In genomic region chrX:51891821-51892551, GRCh38 we compare ENCODE assay signal across 8 cellular contexts. TPM values are rescaled to one million over a fixed set of nuclear protein-coding genes. Genes with fewer than 3 reads are reported as not detected.
DNase-seq lines count a peak whose midpoint lies in the region; ATAC-seq and TF ChIP-seq lines count a peak whose summit lies in the region.

No MANE protein-coding gene starts in this region.

- peak overlapping the region; percentile 47 for H3K27ac Mint-ChIP-seq in activated naive CD4-positive, alpha-beta T cell treated with anti-CD3 and anti-CD28 coated beads, Interleukin-2, amount 50 U/mL, for 24 hours

- H3K9ac ChIP-seq in NT2/D1 (ENCODE audit: insufficient read length, low read depth) (peak overlapping the region; percentile 79), fibroblast of lung (ENCODE audit: insufficient read depth, low read length) (no peak overlapping the region)

- no peaks in the 10 kb centered on the region for H3K36me3 Mint-ChIP-seq in activated naive CD4-positive, alpha-beta T cell treated with anti-CD3 and anti-CD28 coated beads, Interleukin-2, amount 50 U/mL, for 24 hours

- H4K20me1 ChIP-seq in fibroblast of lung (ENCODE audit: control insufficient read depth, extremely low read depth, insufficient read depth, low read length) = no peaks in the 10 kb centered on the region

- H3K4me3 ChIP-seq in NT2/D1 (ENCODE audit: insufficient read length, low read depth) (peak overlapping the region; percentile 32), fibroblast of lung (replicated peaks in 1 of 4; ENCODE audit: control extremely low read depth in 1 of 4, insufficient read depth in 1 of 4, low read depth in 3 of 4, low read length in 4 of 4) (no peak overlapping the region), psoas muscle (no peak overlapping the region)

- no peaks in the 10 kb centered on the region for H3K9me3 ChIP-seq in NT2/D1 (ENCODE audit: insufficient read depth, low read length)
- no peaks in the 10 kb centered on the region for H3K9me3 ChIP-seq in fibroblast of lung (ENCODE audit: control insufficient read depth, insufficient read depth, low read depth, low read length)
- no peaks in the 10 kb centered on the region for H3K9me3 ChIP-seq in psoas muscle

- peak overlapping the region; percentile 44 for H3K4me2 ChIP-seq in fibroblast of lung (ENCODE audit: extremely low read depth, insufficient read depth, low read length)

- intact Hi-C loops in psoas muscle (cut with DNase I) = no loop called here

- ATAC-seq in psoas muscle (peak in 3 of 4 donors; percentile 15 to 23 (median 20)), HG02884 (IDR thresholded peaks at IDR 0.05; ENCODE audit: unreplicated experiment) (no peak), omental fat pad (ENCODE audit: low FRiP score) (no peak)

- no peak for DNase-seq in activated naive CD4-positive, alpha-beta T cell treated with Interleukin-2 at 50 U/mL for 16 hours
- no peak for DNase-seq in NT2/D1 (ENCODE audit: low read depth, low spot score)
- peak; percentile 71 to 81 for DNase-seq in fibroblast of lung (ENCODE audit: low read depth in 2 of 2)
- DNase-seq in psoas muscle = peak; percentile 33 to 67
- no peak for DNase-seq in HT-29 (ENCODE audit: low spot score)
- DNase-seq in omental fat pad (ENCODE audit: low spot score) = no peak

- no peak overlapping the region for H3K4me3 Mint-ChIP-seq in activated naive CD4-positive, alpha-beta T cell treated with anti-CD3 and anti-CD28 coated beads, Interleukin-2, amount 50 U/mL, for 24 hours

- peaks cover 33% of the 10 kb centered on the region for H3K79me2 ChIP-seq in fibroblast of lung (ENCODE audit: control insufficient read depth, insufficient read depth, low read length)

- 17 to 35% (median 28%) methylated on average over 6 of the region's 6 CpGs for WGBS in psoas muscle, 3 donors

- no peaks in the 10 kb centered on the region for H3K9me3 Mint-ChIP-seq in activated naive CD4-positive, alpha-beta T cell treated with anti-CD3 and anti-CD28 coated beads, Interleukin-2, amount 50 U/mL, for 24 hours

- H3K4me1 ChIP-seq in NT2/D1 (ENCODE audit: insufficient read depth, insufficient read length) = peaks cover 10% of the 10 kb centered on the region
- peaks cover 11% of the 10 kb centered on the region for H3K4me1 ChIP-seq in fibroblast of lung (ENCODE audit: control insufficient read depth, extremely low read depth, insufficient read depth, low read length)
- no peaks in the 10 kb centered on the region for H3K4me1 ChIP-seq in psoas muscle

- H2AFZ ChIP-seq in fibroblast of lung (ENCODE audit: low read length) = no peak overlapping the region

- peaks cover 31% of the 10 kb centered on the region for H3K4me1 Mint-ChIP-seq in activated naive CD4-positive, alpha-beta T cell treated with anti-CD3 and anti-CD28 coated beads, Interleukin-2, amount 50 U/mL, for 24 hours

- H3K36me3 ChIP-seq in NT2/D1 (ENCODE audit: insufficient read depth, insufficient read length, low read length) (peaks cover 22% of the 10 kb centered on the region), fibroblast of lung (ENCODE audit: control insufficient read depth, insufficient read depth, low read length) (peaks cover 2% of the 10 kb centered on the region), psoas muscle (ENCODE audit: insufficient read depth in 1 of 2, low read depth in 1 of 2) (peaks cover 0 to 1% of the 10 kb centered on the region in 2 donors)

- TF ChIP-seq CTCF in fibroblast of lung (conservative IDR thresholded peaks at IDR 0.05 in 1 of 2, IDR thresholded peaks at IDR 0.05 in 1 of 2; ENCODE audit: low read depth in 1 of 2, low read length in 2 of 2) (no peak), psoas muscle (IDR thresholded peaks at IDR 0.05) (no peak), omental fat pad (IDR thresholded peaks at IDR 0.05) (no peak)

- no peaks in the 10 kb centered on the region for H3K27me3 ChIP-seq in NT2/D1 (ENCODE audit: insufficient read depth, insufficient read length)
- no peaks in the 10 kb centered on the region for H3K27me3 ChIP-seq in fibroblast of lung (ENCODE audit: control insufficient read depth, insufficient read depth, low read length)
- H3K27me3 ChIP-seq in psoas muscle (ENCODE audit: insufficient read depth in 3 of 3, low read length in 2 of 3) = peaks cover 0 to 8% (median 0%) of the 10 kb centered on the region in 3 donors

- H3K27me3 Mint-ChIP-seq in activated naive CD4-positive, alpha-beta T cell treated with anti-CD3 and anti-CD28 coated beads, Interleukin-2, amount 50 U/mL, for 24 hours = no peaks in the 10 kb centered on the region

- H3K27ac ChIP-seq in fibroblast of lung (ENCODE audit: insufficient read depth, low read length) (peak overlapping the region; percentile 79), psoas muscle (no peak overlapping the region)

RNA-seq across cellular contexts. Expression of gene MAGED1, which starts 1.4 kb away (rescaled TPM):
- total RNA-seq in fibroblast of lung (46.0 and 72.0 TPM in 2 replicates), psoas muscle (10 to 100 TPM; 17.9 to 78.1 (median 47.1) TPM), omental fat pad (10 to 100 TPM; 27.1 to 57.7 (median 33.1) TPM)
- polyA plus RNA-seq in fibroblast of lung (334 and 390 TPM in 2 replicates), psoas muscle (10 to 100 TPM; 15.2 to 16.9 (median 16.1) TPM)
- polyA plus RNA-seq in fibroblast of lung (2012) = 332 and 402 TPM in 2 replicates
- 442 and 490 TPM in 2 replicates for polyA minus RNA-seq in fibroblast of lung (ENCODE audit: low replicate concordance)
- 58.1 and 69.0 TPM in 2 replicates for total RNA-seq in HT-29 (2014; rRNA removed; shearing (Covaris generic))

Comparison
In these comparisons a context has a peak if more than half of its experiments do, and no peak if none do; other contexts are left out.
1. DNase-seq: peak in fibroblast of lung (2 of 2) and psoas muscle (2 of 2); none in activated naive CD4-positive, alpha-beta T cell treated with Interleukin-2 at 50 U/mL for 16 hours (single experiment), NT2/D1 (single experiment), HT-29 (single experiment) and omental fat pad (single experiment).
2. ATAC-seq: peak in psoas muscle (3 of 4); none in HG02884 (single experiment) and omental fat pad (single experiment).